Comparison of ENCODE assay signal across 8 cellular contexts in the genomic region with DNA sequence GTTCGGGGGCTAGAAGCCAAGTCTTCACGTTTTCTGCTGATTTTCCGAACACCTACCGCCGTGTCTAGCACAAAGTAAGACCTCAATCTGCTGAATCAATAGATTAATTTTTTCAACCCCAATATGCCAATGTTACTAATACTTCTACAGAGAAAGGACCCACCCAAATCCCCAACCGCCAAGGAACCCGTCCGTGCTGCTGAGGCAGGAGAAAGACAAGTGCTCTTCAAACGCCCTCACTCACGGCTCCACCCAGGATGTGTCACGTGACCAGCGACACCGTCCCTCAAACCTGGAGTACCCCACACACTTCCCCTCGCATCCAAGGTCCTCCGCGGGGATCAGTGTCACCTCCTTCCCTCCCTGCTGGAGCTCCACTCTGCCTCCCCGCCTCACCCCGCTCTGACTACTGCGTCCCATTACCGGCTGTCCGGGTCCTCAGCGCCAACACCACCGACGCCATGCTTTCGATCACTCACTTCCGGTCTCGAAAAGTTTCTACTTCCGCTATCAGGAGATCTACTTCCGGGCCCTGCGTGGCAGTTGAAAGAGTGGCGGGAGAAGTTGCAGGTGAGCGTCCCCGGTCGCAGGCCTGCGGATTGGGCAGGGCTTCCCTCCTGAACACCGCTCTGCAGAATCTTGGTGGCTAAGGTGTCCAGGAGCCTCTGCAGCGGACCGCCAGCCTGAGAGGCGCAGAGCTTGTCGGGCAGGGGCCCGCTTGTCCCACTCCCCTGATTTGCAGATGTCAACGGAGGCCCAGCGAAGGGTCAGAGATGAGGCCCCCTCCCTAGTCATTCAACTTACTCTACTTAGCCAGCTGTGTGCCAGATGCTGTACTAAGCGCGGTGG. TPM values are rescaled to one million over a fixed set of nuclear protein-coding genes. Genes with fewer than 3 reads are reported as not detected.
DNase-seq lines count a peak whose midpoint lies in the region; ATAC-seq and TF ChIP-seq lines count a peak whose summit lies in the region.

A gene with protein sequence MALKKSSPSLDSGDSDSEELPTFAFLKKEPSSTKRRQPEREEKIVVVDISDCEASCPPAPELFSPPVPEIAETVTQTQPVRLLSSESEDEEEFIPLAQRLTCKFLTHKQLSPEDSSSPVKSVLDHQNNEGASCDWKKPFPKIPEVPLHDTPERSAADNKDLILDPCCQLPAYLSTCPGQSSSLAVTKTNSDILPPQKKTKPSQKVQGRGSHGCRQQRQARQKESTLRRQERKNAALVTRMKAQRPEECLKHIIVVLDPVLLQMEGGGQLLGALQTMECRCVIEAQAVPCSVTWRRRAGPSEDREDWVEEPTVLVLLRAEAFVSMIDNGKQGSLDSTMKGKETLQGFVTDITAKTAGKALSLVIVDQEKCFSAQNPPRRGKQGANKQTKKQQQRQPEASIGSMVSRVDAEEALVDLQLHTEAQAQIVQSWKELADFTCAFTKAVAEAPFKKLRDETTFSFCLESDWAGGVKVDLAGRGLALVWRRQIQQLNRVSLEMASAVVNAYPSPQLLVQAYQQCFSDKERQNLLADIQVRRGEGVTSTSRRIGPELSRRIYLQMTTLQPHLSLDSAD (plus strand): TSS at position 522 of the 849 bp plus-strand sequence. CDS start 1,980 bp downstream, outside the sequence.
Gene MRPL27 (minus strand): TSS at position 477 of the 849 bp plus-strand sequence. CDS start 14 bp downstream, at position 463.

- no peaks in the 10 kb centered on the region for H3K9me3 Mint-ChIP-seq in activated CD4-positive, alpha-beta memory T cell treated with anti-CD3 and anti-CD28 coated beads, Interleukin-2, amount 10 ng/mL, durations not matched to agents 7 days and 5 days

- H3K27me3 ChIP-seq in ectodermal cell (ENCODE audit: control insufficient read depth, insufficient read depth, low read length, poor library complexity, severe bottlenecking) (no peaks in the 10 kb centered on the region), lung (ENCODE audit: control insufficient read depth, insufficient read depth) (no peaks in the 10 kb centered on the region)

- TF ChIP-seq CTCF in C4-2B (conservative IDR thresholded peaks at IDR 0.05) (no peak), lung (IDR thresholded peaks at IDR 0.05; ENCODE audit: control extremely low read depth, extremely low read depth) (no peak)

- H3K36me3 ChIP-seq in ectodermal cell (ENCODE audit: control insufficient read depth, insufficient read depth, low read length) = peaks cover 27% of the 10 kb centered on the region
- H3K36me3 ChIP-seq in lung (ENCODE audit: control insufficient read depth in 2 of 2, insufficient read depth in 2 of 2, low read length in 2 of 2) = peaks cover 12 to 17% of the 10 kb centered on the region in 2 donors

- ATAC-seq in GM19395 (IDR thresholded peaks at IDR 0.05; ENCODE audit: unreplicated experiment) = peak; percentile 94
- peak; percentile 72 for ATAC-seq in HG03571 (IDR thresholded peaks at IDR 0.05; ENCODE audit: unreplicated experiment)
- peak; percentile 89 for ATAC-seq in lung (ENCODE audit: insufficient read depth, low FRiP score)

- 2 to 3% methylated on average over 44 to 45 of the region's 45 CpGs for WGBS in ectodermal cell, 2 experiments
- 1 to 2% methylated on average over 45 of the region's 45 CpGs for WGBS in lung, 2 donors

- CTCF ChIA-PET in activated CD4-positive, alpha-beta memory T cell treated with anti-CD3 and anti-CD28 coated beads, Interleukin-2, amount 10 ng/mL, durations not matched to agents 7 days and 5 days (lab: Charles Lee) = interaction anchor here (0.9 to 4.4 kb wide), 5 partner anchors 11 to 107 kb away, joined by 3 to 40 read pairs (median 3); partner anchors contain the start of gene LRRC59

- H3K27ac ChIP-seq in C4-2B (peak within 1 kb of the TSS; percentile 95), ectodermal cell (ENCODE audit: insufficient read depth, low read depth, low read length, poor library complexity, severe bottlenecking) (no peak within 1 kb of the TSS), lung (ENCODE audit: low read depth in 1 of 2, low read length in 1 of 2) (peak within 1 kb of the TSS; percentile 80 to 98)

- no peaks in the 10 kb centered on the region for H3K4me1 ChIP-seq in ectodermal cell (ENCODE audit: control insufficient read depth, insufficient read depth, low read length)
- H3K4me1 ChIP-seq in lung (ENCODE audit: control insufficient read depth in 2 of 2, insufficient read depth in 2 of 2, low read length in 2 of 2) = peaks cover 3 to 11% of the 10 kb centered on the region in 2 donors

- peaks cover 39% of the 10 kb centered on the region for H3K4me1 Mint-ChIP-seq in activated CD4-positive, alpha-beta memory T cell treated with anti-CD3 and anti-CD28 coated beads, Interleukin-2, amount 10 ng/mL, durations not matched to agents 7 days and 5 days

- H3K4me3 ChIP-seq in ectodermal cell (ENCODE audit: insufficient read depth, low read depth, low read length) (peak within 1 kb of the TSS; percentile 95), lung (peak within 1 kb of the TSS; percentile 85)

- peak within 1 kb of the TSS; percentile 97 for H3K27ac Mint-ChIP-seq in activated CD4-positive, alpha-beta memory T cell treated with anti-CD3 and anti-CD28 coated beads, Interleukin-2, amount 10 ng/mL, durations not matched to agents 7 days and 5 days

- POLR2A ChIA-PET in activated CD4-positive, alpha-beta memory T cell treated with anti-CD3 and anti-CD28 coated beads, Interleukin-2, amount 10 ng/mL, durations not matched to agents 7 days and 5 days (lab: Charles Lee) = interaction anchor here (0.7 to 9.4 kb wide), 15 partner anchors 10 to 336 kb away, joined by 3 to 142 read pairs (median 7); partner anchors contain the start of genes ACSF2, ANKRD40, LRRC59 and XYLT2

- H3K27me3 Mint-ChIP-seq in activated CD4-positive, alpha-beta memory T cell treated with anti-CD3 and anti-CD28 coated beads, Interleukin-2, amount 10 ng/mL, durations not matched to agents 7 days and 5 days = no peaks in the 10 kb centered on the region

- DNase-seq in NCI-H82 (lab: John Stamatoyannopoulos, UW) = peak; percentile 96
- peak; percentile 89 for DNase-seq in activated CD4-positive, alpha-beta memory T cell treated with anti-CD3 and anti-CD28 coated beads, Interleukin-2, amount 10 ng/mL, durations not matched to agents 7 days and 5 days
- peak; percentile 90 for DNase-seq in lung (ENCODE audit: low spot score)
- DNase-seq in stimulated activated CD4-positive, alpha-beta T cell treated with anti-CD3 and anti-CD28 coated beads, TNF-alpha, amount 100 ng/mL, for 4 hours (ENCODE audit: low read depth in 3 of 3) = peak; percentile 67 to 82 (median 69)

- peaks cover 66% of the 10 kb centered on the region for H3K36me3 Mint-ChIP-seq in activated CD4-positive, alpha-beta memory T cell treated with anti-CD3 and anti-CD28 coated beads, Interleukin-2, amount 10 ng/mL, durations not matched to agents 7 days and 5 days (ENCODE audit: low read depth)

- H3K9me3 ChIP-seq in ectodermal cell (ENCODE audit: control insufficient read depth, low read length) (no peaks in the 10 kb centered on the region), lung (ENCODE audit: control insufficient read depth in 2 of 2, insufficient read depth in 1 of 2, low read length in 1 of 2) (no peaks in the 10 kb centered on the region)

- peak within 1 kb of the TSS; percentile 97 for H3K4me3 Mint-ChIP-seq in activated CD4-positive, alpha-beta memory T cell treated with anti-CD3 and anti-CD28 coated beads, Interleukin-2, amount 10 ng/mL, durations not matched to agents 7 days and 5 days

RNA-seq across cellular contexts. Expression of the first gene that starts in this region (rescaled TPM):
- 10 to 100 TPM; 25.1 to 26.1 TPM for total RNA-seq in activated CD4-positive, alpha-beta memory T cell treated with anti-CD3 and anti-CD28 coated beads, Interleukin-2, amount 10 ng/mL, durations not matched to agents 7 days and 5 days
- 29.6 TPM for polyA plus RNA-seq in ectodermal cell (2013, experiment 1 of 4)
- 24.3 TPM for polyA plus RNA-seq in ectodermal cell (2013, experiment 2 of 4)
- polyA plus RNA-seq in ectodermal cell (2013, experiment 3 of 4) = 24.2 TPM
- polyA plus RNA-seq in ectodermal cell (2013, experiment 4 of 4) = 28.7 TPM
- 1 to 10 TPM; 1.5 to 2.8 TPM for total RNA-seq in lung
- 1 to 10 TPM in 1 of 2 donors, under 1 TPM in 1; 0.55 to 2.1 TPM for polyA plus RNA-seq in lung

RNA-seq across cellular contexts. Expression of gene MRPL27, which starts in this region (rescaled TPM):
- total RNA-seq in activated CD4-positive, alpha-beta memory T cell treated with anti-CD3 and anti-CD28 coated beads, Interleukin-2, amount 10 ng/mL, durations not matched to agents 7 days and 5 days = 10 to 100 TPM; 56.5 to 57.5 TPM
- 64.5 TPM for polyA plus RNA-seq in ectodermal cell (2013, experiment 1 of 4)
- 63.1 TPM for polyA plus RNA-seq in ectodermal cell (2013, experiment 2 of 4)
- 52.9 TPM for polyA plus RNA-seq in ectodermal cell (2013, experiment 3 of 4)
- polyA plus RNA-seq in ectodermal cell (2013, experiment 4 of 4) = 62.6 TPM
- 10 to 100 TPM; 33.5 to 58.1 TPM for total RNA-seq in lung
- 100 to 1,000 TPM in 1 of 2 donors, 10 to 100 TPM in 1; 98.6 to 176 TPM for polyA plus RNA-seq in lung

Comparison
In these comparisons a context has a peak if more than half of its experiments do, and no peak if none do; other contexts are left out.
1. RNA of the first gene that starts in this region (total RNA-seq): 25.1 to 26.1 TPM in activated CD4-positive, alpha-beta memory T cell treated with anti-CD3 and anti-CD28 coated beads, Interleukin-2, amount 10 ng/mL, durations not matched to agents 7 days and 5 days; 1.5 to 2.8 TPM in lung; every median in the first group is over 4 times any median in the second.
2. Peak in every context shown above with its lines, with median percentiles within 50 percentile points of each other: ATAC-seq and DNase-seq.